ENCODE assay signal across 8 cellular contexts in genomic region chr22:50621491-50621880, GRCh38. TPM values are rescaled to one million over a fixed set of nuclear protein-coding genes. Genes with fewer than 3 reads are reported as not detected.
DNase-seq lines count a peak whose midpoint lies in the region; ATAC-seq and TF ChIP-seq lines count a peak whose summit lies in the region.

No MANE protein-coding gene starts in this region.

- TF ChIP-seq CTCF in DOHH2 (IDR thresholded peaks at IDR 0.05; ENCODE audit: low read depth, low read length, poor library complexity, severe bottlenecking) (no peak), OCI-LY3 (IDR thresholded peaks at IDR 0.05; ENCODE audit: low read depth, low read length) (no peak), vagina (IDR thresholded peaks at IDR 0.05) (no peak)

- no peaks in the 10 kb centered on the region for H3K27me3 Mint-ChIP-seq in activated naive CD4-positive, alpha-beta T cell treated with anti-CD3 and anti-CD28 coated beads, Interleukin-2, amount 50 U/mL, for 24 hours

- no peaks in the 10 kb centered on the region for H3K27me3 ChIP-seq in DOHH2 (ENCODE audit: control insufficient read depth, low read length)
- H3K27me3 ChIP-seq in OCI-LY3 (ENCODE audit: low read depth, low read length): no peaks in the 10 kb centered on the region
- no peaks in the 10 kb centered on the region for H3K27me3 ChIP-seq in vagina

- H3K36me3 ChIP-seq in DOHH2 (ENCODE audit: control insufficient read depth, low read length): no peaks in the 10 kb centered on the region
- no peaks in the 10 kb centered on the region for H3K36me3 ChIP-seq in OCI-LY3 (replicated peaks; ENCODE audit: low read depth, low read length)
- H3K36me3 ChIP-seq in vagina: no peaks in the 10 kb centered on the region

- H3K36me3 Mint-ChIP-seq in activated naive CD4-positive, alpha-beta T cell treated with anti-CD3 and anti-CD28 coated beads, Interleukin-2, amount 50 U/mL, for 24 hours: no peaks in the 10 kb centered on the region

- H4K20me1 ChIP-seq in DOHH2 (ENCODE audit: control insufficient read depth, insufficient read depth, low read depth, low read length) (no peaks in the 10 kb centered on the region), OCI-LY3 (ENCODE audit: insufficient read depth, low read length) (no peaks in the 10 kb centered on the region)

- H3K9me3 ChIP-seq in DOHH2 (ENCODE audit: control insufficient read depth, insufficient read depth, low read length) (no peaks in the 10 kb centered on the region), OCI-LY3 (ENCODE audit: insufficient read depth, low read length) (no peaks in the 10 kb centered on the region), vagina (no peaks in the 10 kb centered on the region)

- H3K9me2 ChIP-seq in DOHH2 (replicated peaks; ENCODE audit: control insufficient read depth, low read length): no peaks in the 10 kb centered on the region

- no peaks in the 10 kb centered on the region for H3K79me2 ChIP-seq in DOHH2 (ENCODE audit: control insufficient read depth, low read length)
- no peaks in the 10 kb centered on the region for H3K79me2 ChIP-seq in OCI-LY3 (ENCODE audit: low read length)

- peak overlapping the region; percentile 79 for H3K27ac ChIP-seq in DOHH2 (ENCODE audit: low read depth, low read length)
- peak overlapping the region; percentile 92 for H3K27ac ChIP-seq in OCI-LY3 (ENCODE audit: low read length)
- H3K27ac ChIP-seq in vagina: peak overlapping the region; percentile 73

- peak overlapping the region; percentile 92 for H3K4me3 Mint-ChIP-seq in activated naive CD4-positive, alpha-beta T cell treated with anti-CD3 and anti-CD28 coated beads, Interleukin-2, amount 50 U/mL, for 24 hours

- H3K4me3 ChIP-seq in DOHH2 (ENCODE audit: low read length) (peak overlapping the region; percentile 75), OCI-LY3 (ENCODE audit: low read length) (peak overlapping the region; percentile 78), vagina (peak overlapping the region; percentile 21 to 31)

- peak overlapping the region; percentile 88 for H3K9ac ChIP-seq in OCI-LY3 (ENCODE audit: low read length)

- H3K4me2 ChIP-seq in DOHH2 (ENCODE audit: low read length) (peak overlapping the region; percentile 85), OCI-LY3 (ENCODE audit: low read length) (peak overlapping the region; percentile 100)

- intact Hi-C loops in vagina (cut with DNase I): no loop called here

- peaks cover 35% of the 10 kb centered on the region for H3K4me1 ChIP-seq in DOHH2 (ENCODE audit: control insufficient read depth, low read length)
- peaks cover 23% of the 10 kb centered on the region for H3K4me1 ChIP-seq in OCI-LY3 (ENCODE audit: low read length)
- H3K4me1 ChIP-seq in vagina: peaks cover 29% of the 10 kb centered on the region

- no peaks in the 10 kb centered on the region for H3K9me3 Mint-ChIP-seq in activated naive CD4-positive, alpha-beta T cell treated with anti-CD3 and anti-CD28 coated beads, Interleukin-2, amount 50 U/mL, for 24 hours

- peak overlapping the region; percentile 87; the same call in 1 of the 2 replicates for H2AFZ ChIP-seq in OCI-LY3 (ENCODE audit: low read depth, low read length)

- H3K4me1 Mint-ChIP-seq in activated naive CD4-positive, alpha-beta T cell treated with anti-CD3 and anti-CD28 coated beads, Interleukin-2, amount 50 U/mL, for 24 hours: peaks cover 34% of the 10 kb centered on the region

- ATAC-seq in GM21737 (IDR thresholded peaks at IDR 0.05; ENCODE audit: unreplicated experiment) (peak; percentile 38), HG02798 (IDR thresholded peaks at IDR 0.05; ENCODE audit: poor library complexity, unreplicated experiment) (no peak), HG02938 (IDR thresholded peaks at IDR 0.05; ENCODE audit: unreplicated experiment) (no peak)

- TF ChIP-seq POLR2A in vagina (IDR thresholded peaks at IDR 0.05): no peak

- peak overlapping the region; percentile 95 for H3K27ac Mint-ChIP-seq in activated naive CD4-positive, alpha-beta T cell treated with anti-CD3 and anti-CD28 coated beads, Interleukin-2, amount 50 U/mL, for 24 hours

- peaks cover 15% of the 10 kb centered on the region for H3F3A ChIP-seq in DOHH2 (ENCODE audit: control insufficient read depth, insufficient read depth)

- DNase-seq in medulla oblongata (ENCODE audit: extremely low spot score): peak; percentile 30
- peak in 1 of 2 donors; percentile 80 for DNase-seq in vagina (ENCODE audit: extremely low spot score in 2 of 2)

RNA-seq across cellular contexts. Expression of gene ARSA, which starts 6.5 kb away (rescaled TPM):
- 44.2 TPM for total RNA-seq in vagina

RNA-seq across cellular contexts. Expression of gene MAPK8IP2, which starts 20.9 kb away (rescaled TPM):
- total RNA-seq in vagina: 3.2 TPM

RNA-seq across cellular contexts. Expression of gene CHKB, which starts 38.8 kb away (rescaled TPM):
- 51.6 TPM for total RNA-seq in vagina

RNA-seq across cellular contexts. Expression of gene CPT1B, which starts 43.3 kb away (rescaled TPM):
- 29.2 TPM for total RNA-seq in vagina

RNA-seq across cellular contexts. Expression of gene SHANK3, which starts 51.1 kb away (rescaled TPM):
- 20.4 TPM for total RNA-seq in vagina

Comparison
In these comparisons a context has a peak if more than half of its experiments do, and no peak if none do; other contexts are left out.
1. H3K4me3 ChIP-seq: peak in every context shown above with its lines; median percentile 78 in OCI-LY3; 75 in DOHH2; 26 in vagina.